In genomic region chr1:42684139-42684538, GRCh38 we compare ENCODE assay signal across 7 cellular contexts. TPM values are rescaled to one million over a fixed set of nuclear protein-coding genes. Genes with fewer than 3 reads are reported as not detected.
DNase-seq lines count a peak whose midpoint lies in the region; ATAC-seq and TF ChIP-seq lines count a peak whose summit lies in the region.

No MANE protein-coding gene starts in this region.

- peaks cover 75% of the 10 kb centered on the region for H3K79me2 ChIP-seq in GM23248 (ENCODE audit: insufficient read depth)

- peak overlapping the region; percentile 91 for H3K9ac ChIP-seq in GM23248
- H3K9ac ChIP-seq in NT2/D1 (ENCODE audit: insufficient read length, low read depth): peak overlapping the region; percentile 6

- H3K4me3 Mint-ChIP-seq in MCF 10A (ENCODE audit: unreplicated experiment) (peak overlapping the region; percentile 89), naive B cell (peak overlapping the region; percentile 49 to 96 (median 94))

- no peaks in the 10 kb centered on the region for H3K27me3 ChIP-seq in GM23248 (replicated peaks; ENCODE audit: insufficient read depth)
- H3K27me3 ChIP-seq in NT2/D1 (ENCODE audit: insufficient read depth, insufficient read length): no peaks in the 10 kb centered on the region

- ATAC-seq in naive B cell (ENCODE audit: low read depth in 2 of 2) (no peak), left lobe of liver (no peak), HG03432 (IDR thresholded peaks at IDR 0.05; ENCODE audit: unreplicated experiment) (no peak)

- POLR2A ChIA-PET in MCF 10A (lab: Yijun Ruan, JAX): interaction anchor here (0.7 to 6.8 kb wide), 13 partner anchors 8 to 351 kb away, joined by 3 to 104 read pairs (median 5); partner anchors contain the start of genes C1orf50, P3H1 and PPIH

- peak overlapping the region; percentile 91; the same call in 1 of the 2 replicates for H3K27ac ChIP-seq in GM23248

- H3K4me2 ChIP-seq in GM23248 (ENCODE audit: unreplicated experiment): peak overlapping the region; percentile 91

- no peaks in the 10 kb centered on the region for H3K9me3 ChIP-seq in GM23248 (ENCODE audit: low read depth)
- no peaks in the 10 kb centered on the region for H3K9me3 ChIP-seq in NT2/D1 (ENCODE audit: insufficient read depth, low read length)

- H3K36me3 Mint-ChIP-seq in MCF 10A (ENCODE audit: insufficient read depth, unreplicated experiment): peaks cover 57% of the 10 kb centered on the region
- peaks cover 12 to 15% of the 10 kb centered on the region in 2 donors for H3K36me3 Mint-ChIP-seq in naive B cell

- 56 to 63% methylated on average over 5 of the region's 5 CpGs for WGBS in GM23248 (ENCODE audit: low coverage in 1 of 2, low lambda C conversion rate in 2 of 2, missing lambda C conversion rate in 2 of 2), 2 experiments

- H3K27me3 Mint-ChIP-seq in MCF 10A (ENCODE audit: insufficient read depth, unreplicated experiment): no peaks in the 10 kb centered on the region
- no peaks in the 10 kb centered on the region for H3K27me3 Mint-ChIP-seq in naive B cell

- TF ChIP-seq CTCF in MCF 10A (IDR thresholded peaks at IDR 0.05; ENCODE audit: unreplicated experiment): no peak

- H3K36me3 ChIP-seq in GM23248 (ENCODE audit: low read depth) (peaks cover 24% of the 10 kb centered on the region; the same call in 1 of the 2 replicates), NT2/D1 (ENCODE audit: insufficient read depth, insufficient read length, low read length) (peaks cover 62% of the 10 kb centered on the region)

- H3K4me3 ChIP-seq in GM23248 (peak overlapping the region; percentile 94), NT2/D1 (ENCODE audit: insufficient read length, low read depth) (peak overlapping the region; percentile 82)

- no peak overlapping the region for H2AFZ ChIP-seq in GM23248

- CTCF ChIA-PET in MCF 10A (lab: Yijun Ruan, JAX): interaction anchor here (0.7 to 2.4 kb wide), 4 partner anchors 9 to 357 kb away, joined by 4 to 7 read pairs (median 4); no protein-coding TSS in a partner anchor

- H3K9me2 ChIP-seq in GM23248 (ENCODE audit: insufficient read depth): no peaks in the 10 kb centered on the region

- intact Hi-C loops in MCF 10A (cut with micrococcal nuclease): loop anchor here (10.0 kb wide), 1 partner anchor 1189 kb away; no protein-coding TSS in a partner anchor

- peaks cover 24% of the 10 kb centered on the region for H3F3A ChIP-seq in GM23248 (ENCODE audit: insufficient read depth)

- H3K4me1 ChIP-seq in GM23248 (ENCODE audit: insufficient read depth) (peaks cover 50% of the 10 kb centered on the region), NT2/D1 (ENCODE audit: insufficient read depth, insufficient read length) (no peaks in the 10 kb centered on the region)

- H3K27ac Mint-ChIP-seq in MCF 10A (ENCODE audit: low read depth, unreplicated experiment) (peak overlapping the region; percentile 98), naive B cell (peak overlapping the region; percentile 95 to 98 (median 98))

- peaks cover 54% of the 10 kb centered on the region for H3K4me1 Mint-ChIP-seq in MCF 10A (ENCODE audit: insufficient read depth, unreplicated experiment)
- peaks cover 48 to 76% (median 68%) of the 10 kb centered on the region in 3 donors for H3K4me1 Mint-ChIP-seq in naive B cell

- H4K20me1 ChIP-seq in GM23248 (ENCODE audit: insufficient read depth): peaks cover 43% of the 10 kb centered on the region

- in situ Hi-C loops in GM23248 (cut with MboI): no loop called here

- H3K9me3 Mint-ChIP-seq in MCF 10A (ENCODE audit: unreplicated experiment): no peaks in the 10 kb centered on the region
- H3K9me3 Mint-ChIP-seq in naive B cell: no peaks in the 10 kb centered on the region

- no TSS peak for BruUV-seq in MCF 10A (replicated peaks; lab: Mats Ljungman, UMichigan)

- peak; percentile 18 for DNase-seq in GM23248
- DNase-seq in NT2/D1 (ENCODE audit: low read depth, low spot score): no peak
- DNase-seq in MCF 10A (ENCODE audit: unreplicated experiment): peak; percentile 54
- DNase-seq in naive B cell: no peak
- no peak for DNase-seq in left lobe of liver (ENCODE audit: low spot score)
- DNase-seq in DMS153 (lab: John Stamatoyannopoulos, UW): no peak

RNA-seq across cellular contexts. Expression of gene YBX1, which starts 1.9 kb away (rescaled TPM):
- total RNA-seq in GM23248 (2014; rRNA removed; shearing (Covaris generic)): 665 and 762 TPM in 2 replicates
- 480 and 496 TPM in 2 replicates for polyA plus RNA-seq in GM23248 (2016; fragmentation: Nextera tagmentation; extraction: Ambion mirVana)
- 1,134 and 1,200 TPM in 2 replicates for total RNA-seq in MCF 10A (2022)
- 100 to 1,000 TPM in 5 of 6 donors, 10 to 100 TPM in 1; 88.9 to 117 (median 110) TPM for polyA plus RNA-seq in naive B cell (ENCODE audit: low read depth in 6 of 6)
- total RNA-seq in left lobe of liver: 183 TPM

RNA-seq across cellular contexts. Expression of gene PPIH, which starts 25.9 kb away (rescaled TPM):
- total RNA-seq in GM23248 (2014; rRNA removed; shearing (Covaris generic)): 22.7 and 35.9 TPM in 2 replicates
- 35.1 and 37.1 TPM in 2 replicates for polyA plus RNA-seq in GM23248 (2016; fragmentation: Nextera tagmentation; extraction: Ambion mirVana)
- 52.4 and 55.9 TPM in 2 replicates for total RNA-seq in MCF 10A (2022)
- polyA plus RNA-seq in naive B cell (ENCODE audit: low read depth in 6 of 6): 10 to 100 TPM; 54.1 to 86.8 (median 72.1) TPM
- 7.7 TPM for total RNA-seq in left lobe of liver

RNA-seq across cellular contexts. Expression of gene CLDN19, which starts 55.9 kb away (rescaled TPM):
- not detected in 2 replicates for total RNA-seq in GM23248 (2014; rRNA removed; shearing (Covaris generic))
- polyA plus RNA-seq in GM23248 (2016; fragmentation: Nextera tagmentation; extraction: Ambion mirVana) (not detected in 2 replicates), naive B cell (ENCODE audit: low read depth in 6 of 6) (under 1 TPM in 1 of 6 donors, not detected in 5; 0.11 TPM)
- total RNA-seq in MCF 10A (2022) (not detected in 2 replicates), left lobe of liver (not detected)

Comparison
In these comparisons a context has a peak if more than half of its experiments do, and no peak if none do; other contexts are left out.
1. DNase-seq: peak in GM23248 (single experiment) and MCF 10A (single experiment); none in NT2/D1 (single experiment), naive B cell (single experiment), left lobe of liver (single experiment) and DMS153 (single experiment).